Comparison of ENCODE assay signal across 20 cellular contexts in the genomic region with DNA sequence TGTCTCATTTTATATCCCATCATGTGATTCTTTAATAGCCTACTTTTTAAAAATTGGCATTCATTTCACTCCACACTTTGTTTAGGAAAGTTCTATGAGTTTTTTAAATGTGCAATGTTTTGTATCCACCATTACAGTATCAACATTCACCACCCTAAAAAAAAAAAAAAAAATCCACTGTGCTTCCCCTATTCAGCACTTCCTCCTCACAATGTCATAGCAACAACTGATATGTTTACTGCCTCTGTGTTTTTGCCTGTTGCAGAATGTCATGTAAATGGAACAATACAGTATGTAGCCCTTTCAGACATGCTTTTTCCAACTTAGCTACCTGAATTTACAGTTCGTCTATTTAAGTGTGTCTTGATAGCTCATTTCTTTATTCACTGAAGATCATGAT.
"Had no signal": no experiment of that assay in that cellular context is flagged by ENCODE, and none has a peak within 500 bp of the region (broad histone marks: within the 10 kb centered on the region; RNA-seq: fewer than 3 reads in every experiment).

No MANE protein-coding gene starts in this region.

- H3K9me3 ChIP-seq: lower lobe of right lung, testis, upper lobe of left lung had no signal

- H3K27ac ChIP-seq: adrenal gland, breast epithelium, coronary artery, lower lobe of right lung, sigmoid colon, testis, upper lobe of left lung had no signal

- H3K4me3 ChIP-seq: adrenal gland, breast epithelium, coronary artery, lower lobe of right lung, sigmoid colon, testis, upper lobe of left lung had no signal

- H3K27me3 ChIP-seq: adrenal gland, breast epithelium, sigmoid colon, testis, upper lobe of left lung had no signal

- DNase-seq: activated CD4-positive, alpha-beta memory T cell treated with anti-CD3 and anti-CD28 coated beads for 36 hours; activated CD4-positive, alpha-beta T cell treated with anti-CD3 and anti-CD28 coated beads for 36 hours; activated gamma-delta T cell treated with Interleukin-2 at 50 U/mL for 16 hours; activated T-cell treated with anti-CD3 and anti-CD28 coated beads for 4 hours; adrenal gland; erythroblast; foreskin melanocyte; glutamatergic neuron; hippocampal formation; lower lobe of right lung; nucleus accumbens; sigmoid colon; stimulated activated CD4-positive, alpha-beta T cell treated with anti-CD3 and anti-CD28 coated beads, Interleukin-4, amount 100 ng/mL, for 24 hours; testis; upper lobe of left lung had no signal

- H3K4me1 ChIP-seq: adrenal gland, breast epithelium, lower lobe of right lung, sigmoid colon, testis, upper lobe of left lung had no signal

- ATAC-seq: activated CD4-positive, alpha-beta T cell treated with anti-CD3 and anti-CD28 coated beads for 36 hours; activated naive CD4-positive, alpha-beta T cell treated with anti-CD3 and anti-CD28 coated beads, Interleukin-2, amount 50 U/mL, for 72 hours; lower lobe of right lung; stimulated activated effector memory CD8-positive, alpha-beta T cell treated with anti-CD3 and anti-CD28 coated beads, Interleukin-12 subunit alpha, Interleukin-12 subunit beta, amount 100 ng/mL, for 72 hours; WTC11 had no signal

- H3K36me3 ChIP-seq: adrenal gland, breast epithelium, lower lobe of right lung, sigmoid colon, upper lobe of left lung had no signal
